ENCODE assay signal across 8 cellular contexts in genomic region chrX:20267924-20268701, GRCh38. TPM values are rescaled to one million over a fixed set of nuclear protein-coding genes. Genes with fewer than 3 reads are reported as not detected.
A peak's percentile ranks its signal among the peaks of the same experiment; 100 is the strongest.
DNase-seq lines count a peak whose midpoint lies in the region; ATAC-seq and TF ChIP-seq lines count a peak whose summit lies in the region.

No MANE protein-coding gene starts in this region.

- no peaks in the 10 kb centered on the region for H4K20me1 ChIP-seq in fibroblast of lung (ENCODE audit: control insufficient read depth, extremely low read depth, insufficient read depth, low read length)

- H3K79me2 ChIP-seq in fibroblast of lung (ENCODE audit: control insufficient read depth, insufficient read depth, low read length), result peaks cover 17% of the 10 kb centered on the region

- TF ChIP-seq CTCF in fibroblast of lung (conservative IDR thresholded peaks at IDR 0.05 in 1 of 2, IDR thresholded peaks at IDR 0.05 in 1 of 2; ENCODE audit: low read depth in 1 of 2, low read length in 2 of 2), result no peak

- no peaks in the 10 kb centered on the region for H3K27me3 ChIP-seq in fibroblast of lung (ENCODE audit: control insufficient read depth, insufficient read depth, low read length)

- H3K27me3 Mint-ChIP-seq in naive B cell, result no peaks in the 10 kb centered on the region

- peaks cover 0 to 2% (median 0%) of the 10 kb centered on the region in 7 donors for H3K9me3 Mint-ChIP-seq in naive B cell

- H3K36me3 ChIP-seq in fibroblast of lung (ENCODE audit: control insufficient read depth, insufficient read depth, low read length), result no peaks in the 10 kb centered on the region

- no peak for ATAC-seq in activated CD4-positive, CD25-positive, alpha-beta regulatory T cell treated with anti-CD3 and anti-CD28 coated beads, Interleukin-2, amount 50 U/mL, for 24 hours
- ATAC-seq in naive B cell (ENCODE audit: low read depth in 2 of 2) (no peak), GM18873 (IDR thresholded peaks at IDR 0.05; ENCODE audit: low FRiP score, unreplicated experiment) (no peak), HG03520 (IDR thresholded peaks at IDR 0.05; ENCODE audit: unreplicated experiment) (no peak)

- no peaks in the 10 kb centered on the region for H3K9me3 ChIP-seq in fibroblast of lung (ENCODE audit: control insufficient read depth, insufficient read depth, low read depth, low read length)

- peaks cover 7 to 17% (median 11%) of the 10 kb centered on the region in 3 donors for H3K4me1 Mint-ChIP-seq in naive B cell

- H3K9ac ChIP-seq in fibroblast of lung (ENCODE audit: insufficient read depth, low read length), result no peak overlapping the region

- H3K27ac ChIP-seq in fibroblast of lung (ENCODE audit: insufficient read depth, low read length), result no peak overlapping the region

- peak overlapping the region; percentile 59 for H3K4me2 ChIP-seq in fibroblast of lung (ENCODE audit: extremely low read depth, insufficient read depth, low read length)

- H2AFZ ChIP-seq in fibroblast of lung (ENCODE audit: low read length), result no peak overlapping the region

- peak overlapping the region; percentile 90 to 100 (median 96) for H3K4me3 Mint-ChIP-seq in naive B cell

- H3K4me1 ChIP-seq in fibroblast of lung (ENCODE audit: control insufficient read depth, extremely low read depth, insufficient read depth, low read length), result peaks cover 2% of the 10 kb centered on the region

- DNase-seq in activated CD4-positive, CD25-positive, alpha-beta regulatory T cell treated with anti-CD3 and anti-CD28 coated beads, Interleukin-2, amount 50 U/mL, for 72 hours, result peak; percentile 34
- peak; percentile 24 to 29 for DNase-seq in activated T-cell treated with anti-CD3 and anti-CD28 coated beads, Interleukin-2, amount 50 U/mL, for 48 hours
- DNase-seq in fibroblast of lung (ENCODE audit: low read depth in 2 of 2), result peak; percentile 31 to 43
- peak; percentile 21 for DNase-seq in naive B cell
- DNase-seq in SKM-1 (lab: John Stamatoyannopoulos, UW; ENCODE audit: unreplicated experiment), result no peak

- H3K36me3 Mint-ChIP-seq in naive B cell, result peaks cover 0 to 4% of the 10 kb centered on the region in 2 donors

- H3K27ac Mint-ChIP-seq in naive B cell, result peak overlapping the region in 3 of 6 donors; percentile 96 to 99 (median 96)

- peak overlapping the region in 3 of 4 experiments; percentile 49 to 65 (median 54) for H3K4me3 ChIP-seq in fibroblast of lung (replicated peaks in 1 of 4; ENCODE audit: control extremely low read depth in 1 of 4, insufficient read depth in 1 of 4, low read depth in 3 of 4, low read length in 4 of 4)

RNA-seq across cellular contexts. Expression of gene RPS6KA3, which starts 1.4 kb away (rescaled TPM):
- 29.0 and 38.5 TPM in 2 replicates for total RNA-seq in fibroblast of lung
- polyA plus RNA-seq in fibroblast of lung (50.2 TPM in 2 replicates), naive B cell (ENCODE audit: low read depth in 6 of 6) (10 to 100 TPM; 12.2 to 36.8 (median 25.3) TPM)
- 29.0 and 30.8 TPM in 2 replicates for polyA plus RNA-seq in fibroblast of lung (2012)
- polyA minus RNA-seq in fibroblast of lung (ENCODE audit: low replicate concordance), result 19.8 and 29.5 TPM in 2 replicates
